ENCODE assay signal across 32 cellular contexts in genomic region chr4:867526-868250, GRCh38. TPM values are rescaled to one million over a fixed set of nuclear protein-coding genes. Genes with fewer than 3 reads are reported as not detected.
"Had no signal": no experiment of that assay in that cellular context is flagged by ENCODE, and none has a peak within 500 bp of the region (broad histone marks: within the 10 kb centered on the region; RNA-seq: fewer than 3 reads in every experiment).

No MANE protein-coding gene starts in this region.

- H3K9me3 Mint-ChIP-seq: activated CD4-positive, alpha-beta memory T cell treated with anti-CD3 and anti-CD28 coated beads for 36 hours; activated naive CD4-positive, alpha-beta T cell treated with anti-CD3 and anti-CD28 coated beads for 36 hours; activated naive CD4-positive, alpha-beta T cell treated with anti-CD3 and anti-CD28 coated beads, Interleukin-2, amount 50 U/mL, for 24 hours; activated naive CD8-positive, alpha-beta T cell treated with anti-CD3 and anti-CD28 coated beads for 36 hours; activated naive CD8-positive, alpha-beta T cell treated with anti-CD3 and anti-CD28 coated beads, Interleukin-2, amount 50 U/mL, for 24 hours; activated T-helper 1 cell treated with anti-CD3 and anti-CD28 coated beads, Interleukin-12 subunit alpha, Interleukin-12 subunit beta, Interleukin-2, Interleukin-4 antibody, amounts not matched to agents 30 ng/mL and 10 ng/mL and 1 ng/mL, durations not matched to agents 14 hours and 24 hours and 36 hours; central memory CD8-positive, alpha-beta T cell; endodermal cell had no signal

- H3K4me3 ChIP-seq: adrenal gland, ascending aorta, breast epithelium, cardiac muscle cell, coronary artery, esophagus muscularis mucosa, gastroesophageal sphincter had no signal

- H3K4me3 Mint-ChIP-seq: activated CD4-positive, alpha-beta memory T cell treated with anti-CD3 and anti-CD28 coated beads for 36 hours; activated CD4-positive, alpha-beta T cell treated with anti-CD3 and anti-CD28 coated beads for 36 hours; activated CD4-positive, alpha-beta T cell treated with anti-CD3 and anti-CD28 coated beads, Interleukin-2, amount 10 ng/mL, durations not matched to agents 24 days and 14 days; activated CD8-positive, alpha-beta memory T cell treated with anti-CD3 and anti-CD28 coated beads, Interleukin-2, amount 10 ng/mL, durations not matched to agents 7 days and 5 days; activated CD8-positive, alpha-beta T cell treated with anti-CD3 and anti-CD28 coated beads, Interleukin-2, amount 10 ng/mL, durations not matched to agents 7 days and 5 days; activated naive CD4-positive, alpha-beta T cell treated with anti-CD3 and anti-CD28 coated beads for 36 hours; activated naive CD4-positive, alpha-beta T cell treated with anti-CD3 and anti-CD28 coated beads, Interleukin-2, amount 50 U/mL, for 24 hours; activated naive CD8-positive, alpha-beta T cell treated with anti-CD3 and anti-CD28 coated beads for 36 hours; activated naive CD8-positive, alpha-beta T cell treated with anti-CD3 and anti-CD28 coated beads, Interleukin-2, amount 50 U/mL, for 24 hours; activated T-helper 1 cell treated with anti-CD3 and anti-CD28 coated beads, Interleukin-12 subunit alpha, Interleukin-12 subunit beta, Interleukin-2, Interleukin-4 antibody, amounts not matched to agents 30 ng/mL and 10 ng/mL and 1 ng/mL, durations not matched to agents 14 hours and 24 hours and 36 hours; brain; central memory CD8-positive, alpha-beta T cell; dendritic cell treated with granulocyte-macrophage colony-stimulating factor and Interleukin-4, amounts not matched to agents 40 ng/mL and 50 ng/mL, for 4 days; endodermal cell had no signal

- H3K4me1 Mint-ChIP-seq: activated CD4-positive, alpha-beta T cell treated with anti-CD3 and anti-CD28 coated beads, Interleukin-2, amount 10 ng/mL, durations not matched to agents 24 days and 14 days; activated CD8-positive, alpha-beta memory T cell treated with anti-CD3 and anti-CD28 coated beads, Interleukin-2, amount 10 ng/mL, durations not matched to agents 7 days and 5 days; activated naive CD4-positive, alpha-beta T cell treated with anti-CD3 and anti-CD28 coated beads, Interleukin-2, amount 50 U/mL, for 24 hours; activated naive CD8-positive, alpha-beta T cell treated with anti-CD3 and anti-CD28 coated beads for 36 hours; activated naive CD8-positive, alpha-beta T cell treated with anti-CD3 and anti-CD28 coated beads, Interleukin-2, amount 50 U/mL, for 24 hours; brain; endodermal cell had no signal

- H3K27ac ChIP-seq: adrenal gland, ascending aorta, breast epithelium, cardiac muscle cell, coronary artery, esophagus muscularis mucosa, foreskin keratinocyte, gastroesophageal sphincter had no signal

- H3K36me3 ChIP-seq: breast epithelium had no signal

- H3K27me3 ChIP-seq: adrenal gland, ascending aorta, breast epithelium, cardiac muscle cell, dorsolateral prefrontal cortex, esophagus muscularis mucosa, foreskin keratinocyte, gastroesophageal sphincter had no signal

- H3K4me1 ChIP-seq: adrenal gland, ascending aorta, breast epithelium, esophagus muscularis mucosa, gastroesophageal sphincter had no signal

- ATAC-seq: activated CD8-positive, alpha-beta memory T cell treated with anti-CD3 and anti-CD28 coated beads, Interleukin-2, amount 10 ng/mL, durations not matched to agents 7 days and 5 days; activated CD8-positive, alpha-beta T cell treated with anti-CD3 and anti-CD28 coated beads, Interleukin-2, amount 10 ng/mL, durations not matched to agents 7 days and 5 days; gastroesophageal sphincter had no signal

- H3K27me3 Mint-ChIP-seq: activated CD4-positive, alpha-beta memory T cell treated with anti-CD3 and anti-CD28 coated beads for 36 hours; activated CD4-positive, alpha-beta T cell treated with anti-CD3 and anti-CD28 coated beads for 36 hours; activated CD4-positive, alpha-beta T cell treated with anti-CD3 and anti-CD28 coated beads, Interleukin-2, amount 10 ng/mL, durations not matched to agents 24 days and 14 days; activated CD8-positive, alpha-beta memory T cell treated with anti-CD3 and anti-CD28 coated beads, Interleukin-2, amount 10 ng/mL, durations not matched to agents 7 days and 5 days; activated naive CD4-positive, alpha-beta T cell treated with anti-CD3 and anti-CD28 coated beads, Interleukin-2, amount 50 U/mL, for 24 hours; activated naive CD8-positive, alpha-beta T cell treated with anti-CD3 and anti-CD28 coated beads for 36 hours; activated naive CD8-positive, alpha-beta T cell treated with anti-CD3 and anti-CD28 coated beads, Interleukin-2, amount 50 U/mL, for 24 hours; central memory CD8-positive, alpha-beta T cell; dendritic cell treated with granulocyte-macrophage colony-stimulating factor and Interleukin-4, amounts not matched to agents 40 ng/mL and 50 ng/mL, for 4 days had no signal

- H3K9me3 ChIP-seq: adrenal gland, ascending aorta, esophagus muscularis mucosa, gastroesophageal sphincter had no signal

- H3K27ac Mint-ChIP-seq: activated CD4-positive, alpha-beta memory T cell treated with anti-CD3 and anti-CD28 coated beads for 36 hours; activated CD4-positive, alpha-beta T cell treated with anti-CD3 and anti-CD28 coated beads, Interleukin-2, amount 10 ng/mL, durations not matched to agents 24 days and 14 days; activated CD8-positive, alpha-beta memory T cell treated with anti-CD3 and anti-CD28 coated beads, Interleukin-2, amount 10 ng/mL, durations not matched to agents 7 days and 5 days; activated CD8-positive, alpha-beta T cell treated with anti-CD3 and anti-CD28 coated beads, Interleukin-2, amount 10 ng/mL, durations not matched to agents 7 days and 5 days; activated naive CD4-positive, alpha-beta T cell treated with anti-CD3 and anti-CD28 coated beads for 36 hours; activated naive CD4-positive, alpha-beta T cell treated with anti-CD3 and anti-CD28 coated beads, Interleukin-2, amount 50 U/mL, for 24 hours; activated naive CD8-positive, alpha-beta T cell treated with anti-CD3 and anti-CD28 coated beads for 36 hours; activated naive CD8-positive, alpha-beta T cell treated with anti-CD3 and anti-CD28 coated beads, Interleukin-2, amount 50 U/mL, for 24 hours; activated T-helper 1 cell treated with anti-CD3 and anti-CD28 coated beads, Interleukin-12 subunit alpha, Interleukin-12 subunit beta, Interleukin-2, Interleukin-4 antibody, amounts not matched to agents 30 ng/mL and 10 ng/mL and 1 ng/mL, durations not matched to agents 14 hours and 24 hours and 36 hours; activated T-helper 2 cell treated with anti-CD3 and anti-CD28 coated beads, Interferon-gamma antibody, Interleukin-2, Interleukin-4, amounts not matched to agents 10 μg/mL and 5 μg/mL and 100 μg/mL, durations not matched to agents 14 hours and 24 hours and 36 hours; brain; dendritic cell treated with granulocyte-macrophage colony-stimulating factor and Interleukin-4, amounts not matched to agents 40 ng/mL and 50 ng/mL, for 4 days; endodermal cell had no signal

- DNase-seq: activated CD4-positive, alpha-beta memory T cell treated with anti-CD3 and anti-CD28 coated beads for 36 hours; activated CD4-positive, alpha-beta T cell treated with anti-CD3 and anti-CD28 coated beads for 36 hours; activated CD4-positive, alpha-beta T cell treated with anti-CD3 and anti-CD28 coated beads, Interleukin-2, amount 10 ng/mL, durations not matched to agents 24 days and 14 days; activated CD4-positive, CD25-positive, alpha-beta regulatory T cell; activated CD4-positive, CD25-positive, alpha-beta regulatory T cell treated with anti-CD3 and anti-CD28 coated beads, Interleukin-2, amount 50 U/mL, for 72 hours; activated CD8-positive, alpha-beta memory T cell treated with anti-CD3 and anti-CD28 coated beads, Interleukin-2, amount 10 ng/mL, durations not matched to agents 7 days and 5 days; activated CD8-positive, alpha-beta memory T cell treated with anti-CD3 and anti-CD28 coated beads, Interleukin-2, amount 50 U/mL, for 4 hours; activated CD8-positive, alpha-beta T cell treated with anti-CD3 and anti-CD28 coated beads, Interleukin-2, amount 10 ng/mL, durations not matched to agents 7 days and 5 days; activated effector memory CD4-positive, alpha-beta T cell treated with anti-CD3 and anti-CD28 coated beads, Interleukin-2, amount 50 U/mL, for 16 hours; activated naive CD4-positive, alpha-beta T cell treated with anti-CD3 and anti-CD28 coated beads for 36 hours; activated naive CD8-positive, alpha-beta T cell treated with anti-CD3 and anti-CD28 coated beads for 36 hours; activated naive CD8-positive, alpha-beta T cell treated with anti-CD3 and anti-CD28 coated beads, Interleukin-2, amount 50 U/mL, for 24 hours; activated T-cell treated with anti-CD3 and anti-CD28 coated beads, Interleukin-2, amount 50 U/mL, for 1 hour; adrenal gland; dorsolateral prefrontal cortex; effector memory CD4-positive, alpha-beta T cell; endodermal cell; foreskin keratinocyte; T-helper 2 cell had no signal

RNA-seq across cellular contexts. Expression of gene CPLX1, which starts 41.8 kb away (rescaled TPM):
- total RNA-seq: glomerular endothelial cell had no signal
